In the genomic region with DNA sequence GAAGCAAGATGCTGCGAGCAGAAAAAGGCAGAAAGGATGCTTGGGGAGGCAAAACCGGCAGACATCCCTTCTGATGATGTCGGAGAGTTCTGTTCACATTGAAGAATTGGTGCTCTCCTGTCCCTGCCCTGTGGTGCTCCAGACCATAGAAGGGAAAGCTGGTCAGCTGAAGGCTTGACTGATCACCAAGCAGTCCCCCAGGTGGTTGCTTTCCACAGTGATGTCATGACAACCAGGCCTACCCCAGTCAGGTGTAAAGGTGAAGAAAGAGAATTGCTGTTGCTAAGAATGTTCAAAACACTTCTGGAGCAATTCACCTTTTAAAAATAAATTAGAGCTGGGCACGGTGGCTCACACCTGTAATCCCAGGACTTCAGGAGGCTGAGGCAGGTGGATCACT, we compare ENCODE assay signal across 21 cellular contexts. TPM values are rescaled to one million over a fixed set of nuclear protein-coding genes. Genes with fewer than 3 reads are reported as not detected.
DNase-seq lines count a peak whose midpoint lies in the region; ATAC-seq and TF ChIP-seq lines count a peak whose summit lies in the region.
"Had no signal": no experiment of that assay in that cellular context is flagged by ENCODE, and none has a peak within 500 bp of the region (broad histone marks: within the 10 kb centered on the region; RNA-seq: fewer than 3 reads in every experiment).

No MANE protein-coding gene starts in this region.

- H3K4me2 ChIP-seq in neural progenitor cell = no peak overlapping the region

- H3K27ac ChIP-seq in esophagus muscularis mucosa (replicated peaks in 1 of 4) (peak overlapping the region; percentile 85 to 94 (median 91)), neural progenitor cell (no peak overlapping the region), transverse colon (peak overlapping the region in 3 of 4 donors; percentile 84 to 90 (median 84))
- H3K27ac ChIP-seq: 22Rv1 had no signal

- no peak overlapping the region for H3K4me3 Mint-ChIP-seq in neural progenitor cell
- H3K4me3 Mint-ChIP-seq in endothelial cell (ENCODE audit: unreplicated experiment) = no peak overlapping the region
- H3K4me3 Mint-ChIP-seq: B cell; CD4-positive, CD25-positive, alpha-beta regulatory T cell had no signal

- H3K4me3 ChIP-seq in esophagus muscularis mucosa (no peak overlapping the region), neural progenitor cell (no peak overlapping the region), transverse colon (no peak overlapping the region)

- TF ChIP-seq POLR2A in esophagus muscularis mucosa (IDR thresholded peaks at IDR 0.05; ENCODE audit: low read depth) (no peak), transverse colon (IDR thresholded peaks at IDR 0.05) (no peak)

- H3K4me1 ChIP-seq in esophagus muscularis mucosa = peaks cover 53 to 70% (median 59%) of the 10 kb centered on the region in 4 donors
- peaks cover 29% of the 10 kb centered on the region for H3K4me1 ChIP-seq in neural progenitor cell
- peaks cover 8 to 39% (median 15%) of the 10 kb centered on the region in 4 donors for H3K4me1 ChIP-seq in transverse colon

- H3K36me3 ChIP-seq in esophagus muscularis mucosa = no peaks in the 10 kb centered on the region
- H3K36me3 ChIP-seq in neural progenitor cell = no peaks in the 10 kb centered on the region
- no peaks in the 10 kb centered on the region for H3K36me3 ChIP-seq in transverse colon

- H3F3A ChIP-seq in neural progenitor cell (ENCODE audit: low read depth) = no peaks in the 10 kb centered on the region

- in situ Hi-C loops in transverse colon (cut with MboI; ENCODE audit: low pct_ligation_motif_present in 1 of 4, low pct_unique_long_range_greater_than_20kb in 1 of 4, low sequenced_read_pairs in 3 of 4) = no loop called here

- intact Hi-C loops in esophagus muscularis mucosa (cut with DNase I) (no loop called here), transverse colon (cut with DNase I; ENCODE audit: low total_unique reads) (no loop called here)

- TF ChIP-seq CTCF in esophagus muscularis mucosa (IDR thresholded peaks at IDR 0.05) (no peak), neural progenitor cell (IDR thresholded peaks at IDR 0.05) (no peak), transverse colon (IDR thresholded peaks at IDR 0.05) (no peak), endothelial cell (IDR thresholded peaks at IDR 0.05; ENCODE audit: unreplicated experiment) (no peak)

- no peak for ATAC-seq in HG03460 (IDR thresholded peaks at IDR 0.05; ENCODE audit: unreplicated experiment)

- H3K27me3 Mint-ChIP-seq in neural progenitor cell (ENCODE audit: insufficient read depth, low read depth) (peaks cover 6% of the 10 kb centered on the region), endothelial cell (ENCODE audit: unreplicated experiment) (no peaks in the 10 kb centered on the region)

- H3K79me2 ChIP-seq in neural progenitor cell (ENCODE audit: low read depth) = no peaks in the 10 kb centered on the region

- no peak overlapping the region for H2AFZ ChIP-seq in neural progenitor cell (replicated peaks)

- no peaks in the 10 kb centered on the region for H3K27me3 ChIP-seq in esophagus muscularis mucosa
- no peaks in the 10 kb centered on the region for H3K27me3 ChIP-seq in neural progenitor cell
- H3K27me3 ChIP-seq in transverse colon = no peaks in the 10 kb centered on the region

- H3K27ac Mint-ChIP-seq in neural progenitor cell (peak overlapping the region; percentile 27), endothelial cell (ENCODE audit: unreplicated experiment) (no peak overlapping the region)
- H3K27ac Mint-ChIP-seq: B cell had no signal

- H3K9me3 ChIP-seq in esophagus muscularis mucosa = no peaks in the 10 kb centered on the region
- no peaks in the 10 kb centered on the region for H3K9me3 ChIP-seq in neural progenitor cell (ENCODE audit: low read depth)
- H3K9me3 ChIP-seq in transverse colon = no peaks in the 10 kb centered on the region

- H3K36me3 Mint-ChIP-seq in neural progenitor cell = no peaks in the 10 kb centered on the region
- no peaks in the 10 kb centered on the region for H3K36me3 Mint-ChIP-seq in endothelial cell (ENCODE audit: low read depth, unreplicated experiment)
- H3K36me3 Mint-ChIP-seq: CD4-positive, CD25-positive, alpha-beta regulatory T cell had no signal

- WGBS in esophagus muscularis mucosa = 76% methylated on average over 4 of the region's 4 CpGs
- 82% methylated on average over 3 to 4 of the region's 4 CpGs for WGBS in transverse colon (ENCODE audit: low coverage in 1 of 2), 2 donors

- TF ChIP-seq EP300 in esophagus muscularis mucosa (IDR thresholded peaks at IDR 0.05) (no peak), transverse colon (IDR thresholded peaks at IDR 0.05; ENCODE audit: low read depth) (no peak)

- no peaks in the 10 kb centered on the region for H4K20me1 ChIP-seq in neural progenitor cell (ENCODE audit: low read depth)

- no peaks in the 10 kb centered on the region for H3K9me3 Mint-ChIP-seq in neural progenitor cell
- H3K9me3 Mint-ChIP-seq in endothelial cell (ENCODE audit: unreplicated experiment) = no peaks in the 10 kb centered on the region

- no peak overlapping the region for H3K9ac ChIP-seq in neural progenitor cell

- H3K4me1 Mint-ChIP-seq in neural progenitor cell (peaks cover 57% of the 10 kb centered on the region), endothelial cell (ENCODE audit: unreplicated experiment) (peaks cover 8% of the 10 kb centered on the region)

- peak; percentile 14 for DNase-seq in NCI-H146 (lab: John Stamatoyannopoulos, UW)
- no peak for DNase-seq in NCI-H146 treated with DMSO at 0.1 percent for 48 hours (lab: John Stamatoyannopoulos, UW; ENCODE audit: unreplicated experiment)
- DNase-seq in esophagus muscularis mucosa (ENCODE audit: extremely low spot score) = no peak
- DNase-seq in neural progenitor cell (ENCODE audit: low spot score) = no peak
- no peak for DNase-seq in transverse colon
- no peak for DNase-seq in endothelial cell (ENCODE audit: low spot score)
- DNase-seq in GOT3 (lab: John Stamatoyannopoulos, UW) = no peak
- DNase-seq: CD4-positive, CD25-positive, alpha-beta regulatory T cell; EL; H7; Karpas-422; MM.1S; NCI-H1105; NCI-H1930; NCI-H446 treated with DMSO at 0.1 percent for 48 hours; NK-92 treated with Interleukin-12 subunit alpha and Interleukin-12 subunit beta, amount 100 ng/mL, for 24 hours had no signal

RNA-seq across cellular contexts. Expression of a gene that starts 59.5 kb away (rescaled TPM):
- total RNA-seq in esophagus muscularis mucosa = not detected
- total RNA-seq in neural progenitor cell (ENCODE audit: low replicate concordance) = 0.50 TPM in 1 of 2 replicates, not detected in the other
- total RNA-seq in transverse colon = not detected
- 0.36 TPM for total RNA-seq in endothelial cell (ENCODE audit: unreplicated experiment)
- total RNA-seq: B cell; CD4-positive, CD25-positive, alpha-beta regulatory T cell; HT-29; OCI-LY7 had no signal
